Comparison of ENCODE assay signal across 19 cellular contexts in genomic region chr7:75980126-75980864, GRCh38. TPM values are rescaled to one million over a fixed set of nuclear protein-coding genes. Genes with fewer than 3 reads are reported as not detected.
DNase-seq lines count a peak whose midpoint lies in the region; ATAC-seq, FAIRE-seq and TF ChIP-seq lines count a peak whose summit lies in the region.
"Had no signal": no experiment of that assay in that cellular context is flagged by ENCODE, and none has a peak within 500 bp of the region (broad histone marks: within the 10 kb centered on the region; RNA-seq: fewer than 3 reads in every experiment).

No MANE protein-coding gene starts in this region.

- 89% methylated on average over 24 of the region's 25 CpGs for WGBS in GM12878 (ENCODE audit: insufficient coverage, insufficient replicate concordance, low lambda C conversion rate, missing lambda C conversion rate)
- WGBS in right lobe of liver (ENCODE audit: insufficient coverage, low coverage, low lambda C conversion rate, missing lambda C conversion rate) = 30% methylated on average over 2 of the region's 25 CpGs

- H3K4me3 ChIP-seq in GM12878 (no peak overlapping the region), right lobe of liver (no peak overlapping the region), subcutaneous abdominal adipose tissue (ENCODE audit: low read depth in 1 of 5, low read length in 5 of 5) (no peak overlapping the region)

- intact Hi-C loops in GM12878 (cut with micrococcal nuclease; ENCODE audit: unreplicated experiment) = no loop called here
- intact Hi-C loops in right lobe of liver (cut with DNase I) = no loop called here

- no peaks in the 10 kb centered on the region for H4K20me1 ChIP-seq in GM12878 (ENCODE audit: control insufficient read depth, insufficient read depth)

- H2AFZ ChIP-seq in GM12878 (ENCODE audit: control insufficient read depth, low read depth, low read length) = no peak overlapping the region

- no peak for TF ChIP-seq RAD21 in GM12878 (IDR thresholded peaks at IDR 0.05; ENCODE audit: insufficient read depth, low read depth, low read length)

- H3K27me3 ChIP-seq in GM12878 (replicated peaks in 1 of 2; ENCODE audit: control insufficient read depth in 2 of 2, insufficient read depth in 2 of 2, low read length in 1 of 2) (no peaks in the 10 kb centered on the region), right lobe of liver (no peaks in the 10 kb centered on the region), subcutaneous abdominal adipose tissue (ENCODE audit: control insufficient read depth in 5 of 5, insufficient read depth in 4 of 5, low read length in 5 of 5) (no peaks in the 10 kb centered on the region)

- H3K9me3 Mint-ChIP-seq in activated naive CD8-positive, alpha-beta T cell treated with anti-CD3 and anti-CD28 coated beads, Interleukin-2, amount 10 ng/mL, durations not matched to agents 7 days and 5 days = no peaks in the 10 kb centered on the region
- no peaks in the 10 kb centered on the region for H3K9me3 Mint-ChIP-seq in activated naive CD8-positive, alpha-beta T cell treated with anti-CD3 and anti-CD28 coated beads, Interleukin-2, amount 50 U/mL, for 24 hours

- H3K27ac ChIP-seq in GM12878 (ENCODE audit: control insufficient read depth, insufficient read depth) = no peak overlapping the region
- H3K27ac ChIP-seq in right lobe of liver = peak overlapping the region in 2 of 3 donors; percentile 74 to 75
- H3K27ac ChIP-seq in subcutaneous abdominal adipose tissue (ENCODE audit: low read depth, low read length) = peak overlapping the region; percentile 30

- no peak for TF ChIP-seq EP300 in GM12878 (IDR thresholded peaks at IDR 0.05; ENCODE audit: borderline replicate concordance in 1 of 2, control insufficient read depth in 1 of 2, low read depth in 2 of 2, low read length in 2 of 2)

- peaks cover 4% of the 10 kb centered on the region for H3K36me3 Mint-ChIP-seq in activated naive CD8-positive, alpha-beta T cell treated with anti-CD3 and anti-CD28 coated beads, Interleukin-2, amount 10 ng/mL, durations not matched to agents 7 days and 5 days
- H3K36me3 Mint-ChIP-seq in activated naive CD8-positive, alpha-beta T cell treated with anti-CD3 and anti-CD28 coated beads, Interleukin-2, amount 50 U/mL, for 24 hours (ENCODE audit: low read depth) = no peaks in the 10 kb centered on the region

- H3K36me3 ChIP-seq in GM12878 (ENCODE audit: control insufficient read depth in 2 of 2, insufficient read depth in 2 of 2, low read length in 1 of 2) (peaks cover 0 to 28% of the 10 kb centered on the region in 2 experiments; a peak in 3 of 4 replicates), right lobe of liver (peaks cover 0 to 100% (median 67%) of the 10 kb centered on the region in 4 donors), subcutaneous abdominal adipose tissue (ENCODE audit: control insufficient read depth in 5 of 5, insufficient read depth in 5 of 5, low read length in 5 of 5) (peaks cover 0 to 62% (median 59%) of the 10 kb centered on the region in 5 donors)

- no peaks in the 10 kb centered on the region for H3K27me3 Mint-ChIP-seq in activated naive CD8-positive, alpha-beta T cell treated with anti-CD3 and anti-CD28 coated beads, Interleukin-2, amount 10 ng/mL, durations not matched to agents 7 days and 5 days
- H3K27me3 Mint-ChIP-seq in activated naive CD8-positive, alpha-beta T cell treated with anti-CD3 and anti-CD28 coated beads, Interleukin-2, amount 50 U/mL, for 24 hours = no peaks in the 10 kb centered on the region
- H3K27me3 Mint-ChIP-seq: activated naive CD8-positive, alpha-beta T cell had no signal

- RAD21 ChIA-PET in GM12878 (lab: Charles Lee; ENCODE audit: unreplicated experiment) = no interaction called here

- no peak for DNase-seq in activated naive CD8-positive, alpha-beta T cell treated with anti-CD3 and anti-CD28 coated beads, Interleukin-2, amount 10 ng/mL, durations not matched to agents 7 days and 5 days
- no peak for DNase-seq in activated naive CD8-positive, alpha-beta T cell treated with anti-CD3 and anti-CD28 coated beads, Interleukin-2, amount 50 U/mL, for 24 hours
- no peak for DNase-seq in GM12878 (ENCODE audit: low read depth, low spot score)
- DNase-seq in right lobe of liver = peak; percentile 91 to 96 (median 95)
- DNase-seq in NCI-H748 treated with DMSO at 0.1 percent for 48 hours (lab: John Stamatoyannopoulos, UW) = no peak
- DNase-seq: activated CD4-positive, CD25-positive, alpha-beta regulatory T cell treated with anti-CD3 and anti-CD28 coated beads, Interleukin-2, amount 50 U/mL, for 72 hours; activated T-cell treated with anti-CD3 and anti-CD28 coated beads for 4 hours; caudate nucleus; COR-L47; midbrain; NCI-H2029 treated with DMSO at 0.1 percent for 48 hours; NCI-H82; T-helper 2 cell had no signal

- H3K79me2 ChIP-seq in GM12878 (ENCODE audit: control insufficient read depth, insufficient read depth, low read length) = no peaks in the 10 kb centered on the region

- in situ Hi-C loops in GM12878 (cut with MboI) = no loop called here

- H3K9ac ChIP-seq in GM12878 (ENCODE audit: control insufficient read depth, insufficient read depth, low read length) (no peak overlapping the region), subcutaneous abdominal adipose tissue (ENCODE audit: low read length in 5 of 5) (no peak overlapping the region)

- H3K4me2 ChIP-seq in GM12878 (ENCODE audit: control insufficient read depth, insufficient read depth) = no peak overlapping the region

- H3K4me1 ChIP-seq in GM12878 (ENCODE audit: control insufficient read depth, insufficient read depth, low read length) = no peaks in the 10 kb centered on the region
- peaks cover 0 to 30% (median 8%) of the 10 kb centered on the region in 4 donors for H3K4me1 ChIP-seq in right lobe of liver
- H3K4me1 ChIP-seq in subcutaneous abdominal adipose tissue (ENCODE audit: control insufficient read depth in 5 of 5, insufficient read depth in 5 of 5, low read length in 5 of 5) = peaks cover 3 to 56% (median 27%) of the 10 kb centered on the region in 5 donors

- no peak overlapping the region for H3K4me3 Mint-ChIP-seq in activated naive CD8-positive, alpha-beta T cell treated with anti-CD3 and anti-CD28 coated beads, Interleukin-2, amount 10 ng/mL, durations not matched to agents 7 days and 5 days
- no peak overlapping the region for H3K4me3 Mint-ChIP-seq in activated naive CD8-positive, alpha-beta T cell treated with anti-CD3 and anti-CD28 coated beads, Interleukin-2, amount 50 U/mL, for 24 hours
- H3K4me3 Mint-ChIP-seq: activated naive CD8-positive, alpha-beta T cell had no signal

- ATAC-seq in activated naive CD8-positive, alpha-beta T cell treated with anti-CD3 and anti-CD28 coated beads, Interleukin-2, amount 10 ng/mL, durations not matched to agents 7 days and 5 days (ENCODE audit: low read depth) = no peak
- ATAC-seq in activated naive CD8-positive, alpha-beta T cell treated with anti-CD3 and anti-CD28 coated beads, Interleukin-2, amount 50 U/mL, for 24 hours = no peak
- ATAC-seq in GM12878 (no peak), right lobe of liver (peak; percentile 73 to 83 (median 79)), GM21381 (IDR thresholded peaks at IDR 0.05; ENCODE audit: unreplicated experiment) (no peak), HG03175 (IDR thresholded peaks at IDR 0.05; ENCODE audit: unreplicated experiment) (no peak)

- TF ChIP-seq CTCF in GM12878 (IDR thresholded peaks at IDR 0.05 in 2 of 3, conservative IDR thresholded peaks at IDR 0.05 in 1 of 3; ENCODE audit: control insufficient read depth in 2 of 3, extremely low read depth in 1 of 3, insufficient read depth in 1 of 3, low read depth in 3 of 3, low read length in 3 of 3) (no peak), right lobe of liver (IDR thresholded peaks at IDR 0.05) (no peak)

- no peaks in the 10 kb centered on the region for H3K4me1 Mint-ChIP-seq in activated naive CD8-positive, alpha-beta T cell treated with anti-CD3 and anti-CD28 coated beads, Interleukin-2, amount 10 ng/mL, durations not matched to agents 7 days and 5 days
- no peaks in the 10 kb centered on the region for H3K4me1 Mint-ChIP-seq in activated naive CD8-positive, alpha-beta T cell treated with anti-CD3 and anti-CD28 coated beads, Interleukin-2, amount 50 U/mL, for 24 hours

- H3K9me3 ChIP-seq in GM12878 (replicated peaks; ENCODE audit: control insufficient read depth, insufficient read depth, low read length) (no peaks in the 10 kb centered on the region), right lobe of liver (no peaks in the 10 kb centered on the region), subcutaneous abdominal adipose tissue (ENCODE audit: control insufficient read depth in 5 of 5, low read length in 5 of 5) (no peaks in the 10 kb centered on the region)

- SMC1A ChIA-PET in GM12878 (lab: Charles Lee; ENCODE audit: uncharacterized antibody, unreplicated experiment) = no interaction called here

- 0 out of 2 replicates have a peak, but pooled peaks have one; percentile 20 for TF ChIP-seq POLR2A in GM12878 (IDR thresholded peaks at IDR 0.05; ENCODE audit: low read depth, low read length)
- TF ChIP-seq POLR2A in right lobe of liver (IDR thresholded peaks at IDR 0.05) = no peak

- no peak for FAIRE-seq in GM12878 (lab: Jason Lieb, UNC)
- FAIRE-seq: frontal cortex, HTR-8/SVneo had no signal

- CTCF ChIA-PET in GM12878 (lab: Yijun Ruan, JAX) = no interaction called here

- no TSS peak for BruUV-seq in GM12878 (replicated peaks; lab: Mats Ljungman, UMichigan)

- POLR2A ChIA-PET in activated naive CD8-positive, alpha-beta T cell treated with anti-CD3 and anti-CD28 coated beads, Interleukin-2, amount 10 ng/mL, durations not matched to agents 7 days and 5 days (lab: Charles Lee) = no interaction called here
- POLR2A ChIA-PET in GM12878 (lab: Charles Lee) = no interaction called here

- H3K27ac Mint-ChIP-seq in activated naive CD8-positive, alpha-beta T cell treated with anti-CD3 and anti-CD28 coated beads, Interleukin-2, amount 10 ng/mL, durations not matched to agents 7 days and 5 days = peak overlapping the region; percentile 36
- no peak overlapping the region for H3K27ac Mint-ChIP-seq in activated naive CD8-positive, alpha-beta T cell treated with anti-CD3 and anti-CD28 coated beads, Interleukin-2, amount 50 U/mL, for 24 hours
- H3K27ac Mint-ChIP-seq: activated naive CD8-positive, alpha-beta T cell had no signal

RNA-seq across cellular contexts. Expression of gene TMEM120A, which starts 14.1 kb away (rescaled TPM):
- 10 to 100 TPM; 25.5 to 27.7 TPM for total RNA-seq in activated naive CD8-positive, alpha-beta T cell treated with anti-CD3 and anti-CD28 coated beads, Interleukin-2, amount 10 ng/mL, durations not matched to agents 7 days and 5 days
- total RNA-seq in GM12878 (2013; cell fraction: nucleolus; rRNA removed) = 42.9 and 48.9 TPM in 2 replicates
- total RNA-seq in GM12878 (2014; rRNA removed) = 11.7 and 12.7 TPM in 2 replicates
- 9.1 and 10.8 TPM in 2 replicates for total RNA-seq in GM12878 (2014; rRNA removed; fragmentation: Illumina TruSeq; extraction: Trizol)
- 18.1 and 21.2 TPM in 2 replicates for total RNA-seq in GM12878 (2021)
- 24.8 TPM for polyA plus RNA-seq in GM12878 (2011; ENCODE audit: low read depth)
- polyA plus RNA-seq in GM12878 (2011; rRNA removed) = 65.5 and 86.6 TPM in 2 replicates
- polyA plus RNA-seq in GM12878 (2011; cell fraction: cytosol; rRNA removed) = 61.9 and 84.4 TPM in 2 replicates
- polyA plus RNA-seq in GM12878 (2011; cell fraction: nucleus; rRNA removed) = 108 and 137 TPM in 2 replicates
- polyA plus RNA-seq in GM12878 (2012) = 28.3 and 44.7 TPM in 2 replicates
- polyA plus RNA-seq in GM12878 (2014; fragmentation: Illumina TruSeq; extraction: Trizol) = 17.1 and 18.7 TPM in 2 replicates
- polyA plus RNA-seq in GM12878 (2014; fragmentation: Nextera tagmentation; extraction: Ambion mirVana) = 1 to 10 TPM in 1 of 2 experiments, under 1 TPM in 1; 0.43 to 3.7 TPM
- polyA plus RNA-seq in GM12878 (2014; rRNA removed) = 26.2 and 27.6 TPM in 2 replicates
- 10 to 100 TPM; 20.0 to 25.0 TPM for polyA plus RNA-seq in GM12878 (2016; fragmentation: Nextera tagmentation; extraction: Ambion mirVana)
- 139 and 147 TPM in 2 replicates for polyA minus RNA-seq in GM12878 (2011; rRNA and poly(A)+ RNA removed)
- polyA minus RNA-seq in GM12878 (2011; cell fraction: cytosol; rRNA and poly(A)+ RNA removed) = 19.4 and 23.9 TPM in 2 replicates
- 21.0 and 23.5 TPM in 2 replicates for polyA minus RNA-seq in GM12878 (2011; cell fraction: nucleus; rRNA and poly(A)+ RNA removed)
- total RNA-seq in right lobe of liver = 100 to 1,000 TPM in 1 of 6 experiments, 10 to 100 TPM in 5; 20.8 to 104 (median 53.1) TPM

Comparison
In these comparisons a context has a peak if more than half of its experiments do, and no peak if none do; other contexts are left out.
1. ATAC-seq: peak in right lobe of liver (4 of 4); none in activated naive CD8-positive, alpha-beta T cell treated with anti-CD3 and anti-CD28 coated beads, Interleukin-2, amount 10 ng/mL, durations not matched to agents 7 days and 5 days (single experiment), activated naive CD8-positive, alpha-beta T cell treated with anti-CD3 and anti-CD28 coated beads, Interleukin-2, amount 50 U/mL, for 24 hours (single experiment), GM12878 (single experiment), GM21381 (single experiment) and HG03175 (single experiment).
2. DNase-seq: peak in right lobe of liver (3 of 3); none in activated naive CD8-positive, alpha-beta T cell treated with anti-CD3 and anti-CD28 coated beads, Interleukin-2, amount 10 ng/mL, durations not matched to agents 7 days and 5 days (single experiment), activated naive CD8-positive, alpha-beta T cell treated with anti-CD3 and anti-CD28 coated beads, Interleukin-2, amount 50 U/mL, for 24 hours (single experiment), GM12878 (single experiment) and NCI-H748 treated with DMSO at 0.1 percent for 48 hours (single experiment).